ENCODE assay signal across 1 cellular context in the genomic region with DNA sequence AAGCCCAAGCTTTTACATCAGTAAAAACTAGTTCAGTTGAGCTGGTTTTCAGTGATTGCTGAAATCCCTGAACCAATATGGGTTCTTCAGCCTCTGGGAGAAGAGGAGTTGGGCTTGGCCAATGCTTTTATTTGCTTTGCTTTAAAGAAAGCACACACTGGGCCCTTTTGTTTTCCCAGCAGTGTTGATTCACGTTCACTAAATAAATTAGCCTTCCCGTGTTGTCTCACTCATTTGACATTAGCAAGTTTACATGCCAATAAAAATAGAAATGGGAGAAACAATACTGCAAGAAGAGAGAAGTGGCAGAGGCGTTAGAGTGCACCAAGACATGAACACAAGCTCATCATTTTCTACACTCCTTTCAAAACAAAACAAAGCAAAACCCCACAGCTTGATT.
TF ChIP-seq lines count a peak whose summit lies in the region.

No MANE protein-coding gene starts in this region.

TF ChIP-seq in liver, 16 proteins besides CTCF, POLR2A, EP300 and RAD21 (continued from another document):
- TF ChIP-seq, protein P1, sequence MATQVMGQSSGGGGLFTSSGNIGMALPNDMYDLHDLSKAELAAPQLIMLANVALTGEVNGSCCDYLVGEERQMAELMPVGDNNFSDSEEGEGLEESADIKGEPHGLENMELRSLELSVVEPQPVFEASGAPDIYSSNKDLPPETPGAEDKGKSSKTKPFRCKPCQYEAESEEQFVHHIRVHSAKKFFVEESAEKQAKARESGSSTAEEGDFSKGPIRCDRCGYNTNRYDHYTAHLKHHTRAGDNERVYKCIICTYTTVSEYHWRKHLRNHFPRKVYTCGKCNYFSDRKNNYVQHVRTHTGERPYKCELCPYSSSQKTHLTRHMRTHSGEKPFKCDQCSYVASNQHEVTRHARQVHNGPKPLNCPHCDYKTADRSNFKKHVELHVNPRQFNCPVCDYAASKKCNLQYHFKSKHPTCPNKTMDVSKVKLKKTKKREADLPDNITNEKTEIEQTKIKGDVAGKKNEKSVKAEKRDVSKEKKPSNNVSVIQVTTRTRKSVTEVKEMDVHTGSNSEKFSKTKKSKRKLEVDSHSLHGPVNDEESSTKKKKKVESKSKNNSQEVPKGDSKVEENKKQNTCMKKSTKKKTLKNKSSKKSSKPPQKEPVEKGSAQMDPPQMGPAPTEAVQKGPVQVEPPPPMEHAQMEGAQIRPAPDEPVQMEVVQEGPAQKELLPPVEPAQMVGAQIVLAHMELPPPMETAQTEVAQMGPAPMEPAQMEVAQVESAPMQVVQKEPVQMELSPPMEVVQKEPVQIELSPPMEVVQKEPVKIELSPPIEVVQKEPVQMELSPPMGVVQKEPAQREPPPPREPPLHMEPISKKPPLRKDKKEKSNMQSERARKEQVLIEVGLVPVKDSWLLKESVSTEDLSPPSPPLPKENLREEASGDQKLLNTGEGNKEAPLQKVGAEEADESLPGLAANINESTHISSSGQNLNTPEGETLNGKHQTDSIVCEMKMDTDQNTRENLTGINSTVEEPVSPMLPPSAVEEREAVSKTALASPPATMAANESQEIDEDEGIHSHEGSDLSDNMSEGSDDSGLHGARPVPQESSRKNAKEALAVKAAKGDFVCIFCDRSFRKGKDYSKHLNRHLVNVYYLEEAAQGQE (IDR thresholded peaks at IDR 0.05) = peak; percentile 61
- peak; percentile 72 for TF ChIP-seq SP1 (IDR thresholded peaks at IDR 0.05)
- TF ChIP-seq NR2F2 (IDR thresholded peaks at IDR 0.05) = no peak
